8 cellular contexts compared by ENCODE assay signal in genomic region chr21:17819878-17820232, GRCh38. TPM values are rescaled to one million over a fixed set of nuclear protein-coding genes. Genes with fewer than 3 reads are reported as not detected.
A peak's percentile ranks its signal among the peaks of the same experiment; 100 is the strongest.
DNase-seq lines count a peak whose midpoint lies in the region; ATAC-seq and TF ChIP-seq lines count a peak whose summit lies in the region.

No MANE protein-coding gene starts in this region.

- H3K4me3 Mint-ChIP-seq in chondrocyte (ENCODE audit: unreplicated experiment), result peak overlapping the region; percentile 88

- no peaks in the 10 kb centered on the region for H3K27me3 Mint-ChIP-seq in chondrocyte (ENCODE audit: low read depth)

- no peaks in the 10 kb centered on the region for H3K9me2 ChIP-seq in OCI-LY1 (ENCODE audit: low read depth, low read length)

- TF ChIP-seq CTCF in OCI-LY1 (IDR thresholded peaks at IDR 0.05; ENCODE audit: low read length) (no peak), chondrocyte (IDR thresholded peaks at IDR 0.05) (no peak)

- H3F3A ChIP-seq in OCI-LY1 (ENCODE audit: insufficient read depth, low read length), result no peaks in the 10 kb centered on the region

- ATAC-seq in GM18907 (IDR thresholded peaks at IDR 0.05; ENCODE audit: unreplicated experiment) (peak; percentile 72), HG03064 (IDR thresholded peaks at IDR 0.05; ENCODE audit: low read depth, unreplicated experiment) (peak; percentile 77), aorta (ENCODE audit: low FRiP score) (peak; percentile 66)

- peak overlapping the region; percentile 82 to 99 (median 97) for H3K4me3 ChIP-seq in BLaER1 treated with 17β-estradiol and CSF1 and Interleukin-3, amounts not matched to agents 10 nM and 100 nM
- peak overlapping the region; percentile 84 for H3K4me3 ChIP-seq in OCI-LY1 (ENCODE audit: low read depth, low read length, poor library complexity, severe bottlenecking)
- H3K4me3 ChIP-seq in mesodermal cell (ENCODE audit: extremely low read depth, insufficient read depth, low read length, poor library complexity, severe bottlenecking), result peak overlapping the region; percentile 87
- H3K4me3 ChIP-seq in aorta (ENCODE audit: low read length in 2 of 2), result peak overlapping the region; percentile 63 to 92

- H3K9me3 Mint-ChIP-seq in chondrocyte (ENCODE audit: low read depth), result no peaks in the 10 kb centered on the region

- peaks cover 21% of the 10 kb centered on the region for H3K4me1 Mint-ChIP-seq in chondrocyte (ENCODE audit: low read depth)

- H2AFZ ChIP-seq in OCI-LY1 (ENCODE audit: low read length), result peak overlapping the region; percentile 17

- H3K36me3 ChIP-seq in BLaER1 treated with 17β-estradiol and CSF1 and Interleukin-3, amounts not matched to agents 10 nM and 100 nM, result peaks cover 12 to 23% (median 20%) of the 10 kb centered on the region in 11 experiments; a peak in 19 of 22 replicates
- H3K36me3 ChIP-seq in OCI-LY1 (ENCODE audit: insufficient read depth, low read length), result peaks cover 17% of the 10 kb centered on the region
- peaks cover 17% of the 10 kb centered on the region for H3K36me3 ChIP-seq in mesodermal cell (ENCODE audit: control insufficient read depth, insufficient read depth, low read length)
- no peaks in the 10 kb centered on the region for H3K36me3 ChIP-seq in aorta (ENCODE audit: control insufficient read depth in 1 of 2, insufficient read depth in 2 of 2, low read length in 1 of 2)

- intact Hi-C loops in aorta (cut with DNase I), result loop anchor here (5.0 to 10.0 kb wide), 5 partner anchors 75 to 208 kb away; partner anchors contain the start of gene BTG3 (in 1 of the 2)

- H3K79me2 ChIP-seq in OCI-LY1 (ENCODE audit: insufficient read depth, low read length), result peaks cover 24% of the 10 kb centered on the region

- peaks cover 12 to 33% (median 24%) of the 10 kb centered on the region in 10 experiments for H3K4me1 ChIP-seq in BLaER1 treated with 17β-estradiol and CSF1 and Interleukin-3, amounts not matched to agents 10 nM and 100 nM
- H3K4me1 ChIP-seq in OCI-LY1 (ENCODE audit: insufficient read depth, low read length, severe bottlenecking), result peaks cover 32% of the 10 kb centered on the region
- no peaks in the 10 kb centered on the region for H3K4me1 ChIP-seq in mesodermal cell (ENCODE audit: control insufficient read depth, insufficient read depth, low read length, poor library complexity, severe bottlenecking)
- H3K4me1 ChIP-seq in aorta (ENCODE audit: control insufficient read depth in 1 of 2, insufficient read depth in 2 of 2, low read length in 2 of 2), result peaks cover 0 to 2% of the 10 kb centered on the region in 2 donors

- H3K27ac ChIP-seq in BLaER1 treated with 17β-estradiol and CSF1 and Interleukin-3, amounts not matched to agents 10 nM and 100 nM, result peak overlapping the region; percentile 96 to 99 (median 99)
- H3K27ac ChIP-seq in OCI-LY1 (ENCODE audit: low read depth, low read length, poor library complexity, severe bottlenecking) (peak overlapping the region; percentile 73), mesodermal cell (ENCODE audit: low read depth, low read length, severe bottlenecking) (peak overlapping the region; percentile 99), aorta (ENCODE audit: low read depth in 1 of 2, low read length in 2 of 2) (no peak overlapping the region)

- H3K9ac ChIP-seq in BLaER1 treated with 17β-estradiol and CSF1 and Interleukin-3, amounts not matched to agents 10 nM and 100 nM, result peak overlapping the region; percentile 93 to 98 (median 96)
- peak overlapping the region; percentile 95 for H3K9ac ChIP-seq in OCI-LY1 (ENCODE audit: low read length)

- peaks cover 0 to 25% (median 5%) of the 10 kb centered on the region in 11 experiments; a peak in 8 of 22 replicates for H4K20me1 ChIP-seq in BLaER1 treated with 17β-estradiol and CSF1 and Interleukin-3, amounts not matched to agents 10 nM and 100 nM
- no peaks in the 10 kb centered on the region for H4K20me1 ChIP-seq in OCI-LY1 (ENCODE audit: insufficient read depth, low read length)

- H3K9me3 ChIP-seq in BLaER1 treated with 17β-estradiol and CSF1 and Interleukin-3, amounts not matched to agents 10 nM and 100 nM (replicated peaks in 1 of 11), result peaks cover 0 to 10% (median 0%) of the 10 kb centered on the region in 11 experiments; a peak in 6 of 22 replicates
- H3K9me3 ChIP-seq in OCI-LY1 (ENCODE audit: low read length), result no peaks in the 10 kb centered on the region
- H3K9me3 ChIP-seq in mesodermal cell (ENCODE audit: control insufficient read depth, low read length), result no peaks in the 10 kb centered on the region
- no peaks in the 10 kb centered on the region for H3K9me3 ChIP-seq in aorta (ENCODE audit: control insufficient read depth, low read length)

- peak overlapping the region; percentile 97 for H3K27ac Mint-ChIP-seq in chondrocyte (ENCODE audit: unreplicated experiment)

- DNase-seq in chondrocyte (ENCODE audit: low spot score) (no peak), aorta (no peak), NCI-H128 (lab: John Stamatoyannopoulos, UW; ENCODE audit: unreplicated experiment) (no peak)

- peak overlapping the region; percentile 63 to 97 (median 89) for H3K4me2 ChIP-seq in BLaER1 treated with 17β-estradiol and CSF1 and Interleukin-3, amounts not matched to agents 10 nM and 100 nM
- peak overlapping the region; percentile 100 for H3K4me2 ChIP-seq in OCI-LY1 (ENCODE audit: low read length)

- H3K36me3 Mint-ChIP-seq in chondrocyte (ENCODE audit: low read depth), result no peaks in the 10 kb centered on the region

- peaks cover 0 to 27% (median 15%) of the 10 kb centered on the region in 11 experiments; a peak in 16 of 22 replicates for H3K27me3 ChIP-seq in BLaER1 treated with 17β-estradiol and CSF1 and Interleukin-3, amounts not matched to agents 10 nM and 100 nM
- H3K27me3 ChIP-seq in OCI-LY1 (ENCODE audit: insufficient read depth, low read length), result no peaks in the 10 kb centered on the region
- H3K27me3 ChIP-seq in aorta (ENCODE audit: control insufficient read depth in 1 of 2, insufficient read depth in 2 of 2, low read length in 1 of 2), result no peaks in the 10 kb centered on the region

- WGBS in mesodermal cell (ENCODE audit: insufficient coverage in 2 of 2), 2 experiments, result 21% methylated on average over 2 of the region's 6 CpGs; no CpG with 5 or more reads in 1 of the 2 experiments
- 1% methylated on average over 6 of the region's 6 CpGs for WGBS in aorta, 2 donors

RNA-seq across cellular contexts. Expression of gene C21orf91, which starts 0.7 kb away (rescaled TPM):
- 10.4 to 15.1 TPM (median 12.9 TPM) in 3 replicates for total RNA-seq in chondrocyte
- polyA plus RNA-seq in mesodermal cell (2013, experiment 1 of 2), result 16.7 TPM
- 17.7 TPM for polyA plus RNA-seq in mesodermal cell (2013, experiment 2 of 2)
- 10 to 100 TPM; 17.5 to 19.2 TPM for total RNA-seq in aorta
- 1 to 10 TPM; 3.1 to 3.9 TPM for polyA plus RNA-seq in aorta

Comparison
In these comparisons a context has a peak if more than half of its experiments do, and no peak if none do; other contexts are left out.
1. H3K27ac ChIP-seq: peak in BLaER1 treated with 17β-estradiol and CSF1 and Interleukin-3, amounts not matched to agents 10 nM and 100 nM (11 of 11), OCI-LY1 (single experiment) and mesodermal cell (single experiment); none in aorta (0 of 2).
2. Peak in every context shown above with its lines, with median percentiles within 50 percentile points of each other: H3K4me3 ChIP-seq and ATAC-seq.